In genomic region chr15:25947336-25948080, GRCh38 we compare ENCODE assay signal across 10 cellular contexts.
DNase-seq lines count a peak whose midpoint lies in the region; ATAC-seq and TF ChIP-seq lines count a peak whose summit lies in the region.
"Had no signal": no experiment of that assay in that cellular context is flagged by ENCODE, and none has a peak within 500 bp of the region (broad histone marks: within the 10 kb centered on the region; RNA-seq: fewer than 3 reads in every experiment).

No MANE protein-coding gene starts in this region.

- no peaks in the 10 kb centered on the region for H4K20me1 ChIP-seq in SK-N-SH (ENCODE audit: insufficient read depth)

- H3K9ac ChIP-seq in SK-N-SH = no peak overlapping the region

- 16% methylated on average over 4 of the region's 4 CpGs for WGBS in SK-N-SH (ENCODE audit: low lambda C conversion rate)

- no peaks in the 10 kb centered on the region for H3K4me1 ChIP-seq in SK-N-SH (ENCODE audit: control insufficient read depth in 1 of 2, insufficient read depth in 2 of 2, low read depth in 1 of 2, low read length in 1 of 2)

- POLR2A ChIA-PET in SK-N-SH (lab: Yijun Ruan, JAX) = no interaction called here

- H3F3A ChIP-seq in SK-N-SH (replicated peaks; ENCODE audit: insufficient read depth) = no peaks in the 10 kb centered on the region

- H3K4me2 ChIP-seq in SK-N-SH = no peak overlapping the region

- TF ChIP-seq CTCF in SK-N-SH (IDR thresholded peaks at IDR 0.05) (no peak), retinal pigment epithelial cell (conservative IDR thresholded peaks at IDR 0.05; ENCODE audit: low read depth, low read length) (peak; percentile 35)

- H3K27me3 ChIP-seq in SK-N-SH (ENCODE audit: insufficient read depth) = no peaks in the 10 kb centered on the region

- DNase-seq in SK-N-SH = no peak
- DNase-seq in NCI-H2081 (lab: John Stamatoyannopoulos, UW) = peak; percentile 60 to 80
- peak; percentile 60 for DNase-seq in ecto neural progenitor cell (ENCODE audit: low spot score)
- peak; percentile 31 for DNase-seq in retinal pigment epithelial cell (ENCODE audit: low read depth)
- no peak for DNase-seq in epidermal melanocyte (ENCODE audit: insufficient read length, low spot score)
- DNase-seq in GOT3 (lab: John Stamatoyannopoulos, UW) = no peak
- no peak for DNase-seq in activated T-cell treated with anti-CD3 and anti-CD28 coated beads for 4 hours
- DNase-seq: NCI-H446 treated with DMSO at 0.1 percent for 48 hours had no signal

- H3K27ac ChIP-seq in SK-N-SH (ENCODE audit: low read depth in 2 of 2, low read length in 1 of 2) = no peak overlapping the region

- no peak overlapping the region for H2AFZ ChIP-seq in SK-N-SH (ENCODE audit: low read depth)

- H3K9me3 ChIP-seq in SK-N-SH = no peaks in the 10 kb centered on the region

- ATAC-seq in SK-N-SH treated with all-trans-retinoic acid at 6 μM for 48 hours = no peak
- ATAC-seq: left lobe of liver had no signal

- no peak for TF ChIP-seq EP300 in SK-N-SH (IDR thresholded peaks at IDR 0.05; ENCODE audit: borderline replicate concordance in 1 of 2, low read depth in 1 of 2, low read length in 1 of 2)

- TF ChIP-seq RAD21 in SK-N-SH (IDR thresholded peaks at IDR 0.05; ENCODE audit: low read length) = peak; percentile 44

- CTCF ChIA-PET in SK-N-SH (lab: Yijun Ruan, JAX) = interaction anchor here (0.7 to 2.0 kb wide), 11 partner anchors 14 to 919 kb away, joined by 3 to 6 read pairs (median 4); partner anchors contain the start of gene GABRA5

- H3K36me3 ChIP-seq in SK-N-SH (replicated peaks in 1 of 2; ENCODE audit: control insufficient read depth in 1 of 2, insufficient read depth in 2 of 2, low read length in 1 of 2) = no peaks in the 10 kb centered on the region

- H3K4me3 ChIP-seq in SK-N-SH (ENCODE audit: low read depth in 2 of 2, low read length in 1 of 2) = no peak overlapping the region
- no peak overlapping the region for H3K4me3 ChIP-seq in retinal pigment epithelial cell (ENCODE audit: low read length)

- no peaks in the 10 kb centered on the region for H3K9me2 ChIP-seq in SK-N-SH

- H3K79me2 ChIP-seq in SK-N-SH (ENCODE audit: insufficient read depth) = no peaks in the 10 kb centered on the region

TF ChIP-seq in SK-N-SH, 30 proteins besides CTCF, POLR2A, EP300 and RAD21:
- TF ChIP-seq CHD2 (IDR thresholded peaks at IDR 0.05; ENCODE audit: low read length, partially characterized antibody) = no peak
- no peak for TF ChIP-seq TAF1 (IDR thresholded peaks at IDR 0.05; ENCODE audit: borderline replicate concordance, low read depth, low read length)
- TF ChIP-seq SIN3A (IDR thresholded peaks at IDR 0.05; ENCODE audit: borderline replicate concordance, low read depth, low read length) = no peak
- no peak for TF ChIP-seq SMC3 (IDR thresholded peaks at IDR 0.05; ENCODE audit: low read depth, low read length)
- TF ChIP-seq FOXJ3 (CRISPR knock-in tag; IDR thresholded peaks at IDR 0.05) = no peak
- no peak for TF ChIP-seq JUND (IDR thresholded peaks at IDR 0.05)
- TF ChIP-seq RCOR1 (IDR thresholded peaks at IDR 0.05; ENCODE audit: low read length) = no peak
- no peak for TF ChIP-seq YY1 (IDR thresholded peaks at IDR 0.05; ENCODE audit: low read depth)
- no peak for TF ChIP-seq FOSL2 (IDR thresholded peaks at IDR 0.05; ENCODE audit: borderline replicate concordance, low read depth)
- no peak for TF ChIP-seq GATA2 (CRISPR knock-in tag; IDR thresholded peaks at IDR 0.05)
- TF ChIP-seq POLR2AphosphoS5 (IDR thresholded peaks at IDR 0.05; ENCODE audit: low read depth, low read length) = no peak
TF ChIP-seq in SK-N-SH: peak in this region for 0.

TF ChIP-seq in SK-N-SH treated with all-trans-retinoic acid at 6 μM for 48 hours, 23 proteins besides CTCF, POLR2A, EP300 and RAD21:
- TF ChIP-seq PATZ1 (CRISPR knock-in tag; IDR thresholded peaks at IDR 0.05; ENCODE audit: borderline replicate concordance) (no peak), CSDC2 (CRISPR knock-in tag; IDR thresholded peaks at IDR 0.05) (no peak), ZNF8 (CRISPR knock-in tag; IDR thresholded peaks at IDR 0.05) (no peak), TOX (CRISPR knock-in tag; IDR thresholded peaks at IDR 0.05; ENCODE audit: borderline replicate concordance) (no peak), ZFP3 (CRISPR knock-in tag; IDR thresholded peaks at IDR 0.05) (no peak), ARNTL (CRISPR knock-in tag; IDR thresholded peaks at IDR 0.05; ENCODE audit: borderline replicate concordance, low read depth) (no peak)

Comparison
In these comparisons a context has a peak if more than half of its experiments do, and no peak if none do; other contexts are left out.
1. DNase-seq: peak in NCI-H2081 (2 of 2), ecto neural progenitor cell (single experiment) and retinal pigment epithelial cell (single experiment); none in SK-N-SH (single experiment), epidermal melanocyte (single experiment), GOT3 (single experiment) and activated T-cell treated with anti-CD3 and anti-CD28 coated beads for 4 hours (single experiment).